In genomic region chr9:34976441-34976840, GRCh38 we compare ENCODE assay signal across 27 cellular contexts. TPM values are rescaled to one million over a fixed set of nuclear protein-coding genes. Genes with fewer than 3 reads are reported as not detected.
"Had no signal": no experiment of that assay in that cellular context is flagged by ENCODE, and none has a peak within 500 bp of the region (broad histone marks: within the 10 kb centered on the region; RNA-seq: fewer than 3 reads in every experiment).

No MANE protein-coding gene starts in this region.

- ATAC-seq: naive thymus-derived CD8-positive, alpha-beta T cell; natural killer cell treated with Interleukin-12 subunit alpha and Interleukin-12 subunit beta and Interleukin-15 and Interleukin-18, amount 100 ng/mL, for 72 hours; psoas muscle; right cardiac atrium; right lobe of liver; stimulated activated effector memory CD8-positive, alpha-beta T cell treated with anti-CD3 and anti-CD28 coated beads, Interleukin-12 subunit alpha, Interleukin-12 subunit beta, amount 100 ng/mL, for 72 hours; stimulated activated naive B cell treated with anti-CD40 and anti-IgM and Interleukin-4, amounts not matched to agents 10 μg/mL and 1 μg/mL and 100 μg/mL, for 72 hours had no signal

- DNase-seq: naive thymus-derived CD8-positive, alpha-beta T cell; nephron progenitor cell; occipital lobe; ovary; posterior cingulate gyrus; psoas muscle; sigmoid colon; small intestine; stimulated activated CD4-positive, alpha-beta T cell treated with anti-CD3 and anti-CD28 coated beads, Interleukin-15, amount 100 ng/mL, for 24 hours; stimulated activated CD4-positive, alpha-beta T cell treated with anti-CD3 and anti-CD28 coated beads, Interleukin-2, amount 100 ng/mL, for 24 hours; stimulated activated CD4-positive, alpha-beta T cell treated with anti-CD3 and anti-CD28 coated beads, Interleukin-2, amount 100 ng/mL, for 48 hours; stimulated activated CD4-positive, alpha-beta T cell treated with anti-CD3 and anti-CD28 coated beads, Interleukin-4, amount 100 ng/mL, for 24 hours; stimulated activated naive B cell treated with anti-CD40 and anti-IgM and Interleukin-4, amounts not matched to agents 10 μg/mL and 1 μg/mL and 100 μg/mL, for 72 hours; stimulated activated naive CD4-positive, alpha-beta T cell treated with Interleukin-2 at 50 U/mL for 16 hours; substantia nigra; thyroid gland; trophoblast cell had no signal

- H3K27ac ChIP-seq: ovary, parathyroid adenoma, psoas muscle, right lobe of liver, sigmoid colon, suprapubic skin, thoracic aorta, thyroid gland, tibial nerve, upper lobe of left lung, vagina had no signal

- H3K9ac ChIP-seq: parathyroid adenoma had no signal

- H3K36me3 ChIP-seq: ovary, right lobe of liver, sigmoid colon, suprapubic skin, thoracic aorta, thyroid gland, tibial nerve, upper lobe of left lung, vagina had no signal

- H3K4me1 ChIP-seq: parathyroid adenoma, psoas muscle, right lobe of liver, sigmoid colon, suprapubic skin, thyroid gland, tibial nerve, upper lobe of left lung, vagina had no signal

- H3K27me3 ChIP-seq: ovary, right lobe of liver, sigmoid colon, suprapubic skin, thyroid gland, tibial nerve, upper lobe of left lung, vagina had no signal

- H3K9me3 ChIP-seq: ovary, psoas muscle, right lobe of liver, sigmoid colon, suprapubic skin, thoracic aorta, thyroid gland, tibial nerve, upper lobe of left lung, vagina had no signal

- H2AFZ ChIP-seq: parathyroid adenoma had no signal

- H3K4me3 ChIP-seq: ovary, psoas muscle, right lobe of liver, sigmoid colon, suprapubic skin, thoracic aorta, thyroid gland, tibial nerve, upper lobe of left lung, vagina had no signal

RNA-seq across cellular contexts. Expression of gene PHF24, which starts 18.4 kb away (rescaled TPM):
- polyA plus RNA-seq: naive thymus-derived CD8-positive, alpha-beta T cell had no signal
